In genomic region chr2:166180951-166181812, GRCh38 we compare ENCODE assay signal across 8 cellular contexts. TPM values are rescaled to one million over a fixed set of nuclear protein-coding genes. Genes with fewer than 3 reads are reported as not detected.
A peak's percentile ranks its signal among the peaks of the same experiment; 100 is the strongest.
DNase-seq lines count a peak whose midpoint lies in the region; ATAC-seq and TF ChIP-seq lines count a peak whose summit lies in the region.

No MANE protein-coding gene starts in this region.

- TF ChIP-seq CTCF in heart left ventricle (IDR thresholded peaks at IDR 0.05) = peak; percentile 20 to 57 (median 40)

- no peaks in the 10 kb centered on the region for H3K4me1 ChIP-seq in heart left ventricle

- H3K4me1 Mint-ChIP-seq in activated CD8-positive, alpha-beta T cell treated with anti-CD3 and anti-CD28 coated beads, Interleukin-2, amount 10 ng/mL, durations not matched to agents 7 days and 5 days (ENCODE audit: low read depth) = no peaks in the 10 kb centered on the region

- CTCF ChIA-PET in activated CD8-positive, alpha-beta T cell treated with anti-CD3 and anti-CD28 coated beads, Interleukin-2, amount 10 ng/mL, durations not matched to agents 7 days and 5 days (lab: Charles Lee) = interaction anchor here (1.0 to 3.3 kb wide), 3 partner anchors 11 to 226 kb away, joined by 3 to 12 read pairs (median 3); no protein-coding TSS in a partner anchor

- H3K27me3 ChIP-seq in heart left ventricle = peaks cover 0 to 13% (median 0%) of the 10 kb centered on the region in 9 donors

- ATAC-seq in GM19372 (IDR thresholded peaks at IDR 0.05; ENCODE audit: low read depth, unreplicated experiment) (peak; percentile 96), HG03139 (IDR thresholded peaks at IDR 0.05; ENCODE audit: unreplicated experiment) (peak; percentile 91), heart left ventricle (peak in 3 of 4 donors; percentile 54 to 68 (median 66))
- peak; percentile 60 for ATAC-seq in activated CD8-positive, alpha-beta T cell treated with anti-CD3 and anti-CD28 coated beads, Interleukin-2, amount 10 ng/mL, durations not matched to agents 7 days and 5 days

- intact Hi-C loops in heart left ventricle (cut with DNase I) = loop anchor here in 6 of 10 donors (2.0 to 10.0 kb wide), 5 partner anchors 124 to 226 kb away; partner anchors contain the start of gene TTC21B (in 1 of the 6)

- no peak overlapping the region for H3K4me3 ChIP-seq in heart left ventricle

- H3K27ac ChIP-seq in heart left ventricle = no peak overlapping the region

- no peaks in the 10 kb centered on the region for H3K36me3 ChIP-seq in heart left ventricle

- DNase-seq in DMS53 treated with DMSO at 0.1 percent for 48 hours (lab: John Stamatoyannopoulos, UW; ENCODE audit: unreplicated experiment) (peak; percentile 74), NCI-H2171 treated with DMSO at 0.1 percent for 48 hours (lab: John Stamatoyannopoulos, UW) (peak; percentile 76), heart left ventricle (peak in 1 of 5 donors; percentile 43), renal cortical epithelial cell (ENCODE audit: low read depth) (peak; percentile 42)
- DNase-seq in activated CD8-positive, alpha-beta T cell treated with anti-CD3 and anti-CD28 coated beads, Interleukin-2, amount 10 ng/mL, durations not matched to agents 7 days and 5 days = peak; percentile 51
- DNase-seq in activated effector memory CD4-positive, alpha-beta T cell treated with Interleukin-2 at 50 U/mL for 16 hours = no peak

- POLR2A ChIA-PET in activated CD8-positive, alpha-beta T cell treated with anti-CD3 and anti-CD28 coated beads, Interleukin-2, amount 10 ng/mL, durations not matched to agents 7 days and 5 days (lab: Charles Lee) = no interaction called here

- H3K27me3 Mint-ChIP-seq in activated CD8-positive, alpha-beta T cell treated with anti-CD3 and anti-CD28 coated beads, Interleukin-2, amount 10 ng/mL, durations not matched to agents 7 days and 5 days (ENCODE audit: low read depth) = no peaks in the 10 kb centered on the region

- no peak overlapping the region for H3K4me3 Mint-ChIP-seq in activated CD8-positive, alpha-beta T cell treated with anti-CD3 and anti-CD28 coated beads, Interleukin-2, amount 10 ng/mL, durations not matched to agents 7 days and 5 days

- H3K9me3 Mint-ChIP-seq in activated CD8-positive, alpha-beta T cell treated with anti-CD3 and anti-CD28 coated beads, Interleukin-2, amount 10 ng/mL, durations not matched to agents 7 days and 5 days (ENCODE audit: insufficient read depth) = no peaks in the 10 kb centered on the region

- H3K9me3 ChIP-seq in heart left ventricle = no peaks in the 10 kb centered on the region

- 51 to 63% (median 54%) methylated on average over 16 to 24 of the region's 24 CpGs for WGBS in heart left ventricle, 4 donors

- H3K27ac Mint-ChIP-seq in activated CD8-positive, alpha-beta T cell treated with anti-CD3 and anti-CD28 coated beads, Interleukin-2, amount 10 ng/mL, durations not matched to agents 7 days and 5 days = no peak overlapping the region

- no peak for TF ChIP-seq POLR2A in heart left ventricle (IDR thresholded peaks at IDR 0.05)

- no peaks in the 10 kb centered on the region for H3K36me3 Mint-ChIP-seq in activated CD8-positive, alpha-beta T cell treated with anti-CD3 and anti-CD28 coated beads, Interleukin-2, amount 10 ng/mL, durations not matched to agents 7 days and 5 days (ENCODE audit: low read depth)

RNA-seq across cellular contexts. Expression of gene SCN1A, which starts 53.4 kb away (rescaled TPM):
- not detected for total RNA-seq in activated CD8-positive, alpha-beta T cell treated with anti-CD3 and anti-CD28 coated beads, Interleukin-2, amount 10 ng/mL, durations not matched to agents 7 days and 5 days
- 1 to 10 TPM in 1 of 9 donors, under 1 TPM in 6, not detected in 2; 0.05 to 1.3 (median 0.35) TPM for total RNA-seq in heart left ventricle
- polyA plus RNA-seq in heart left ventricle = under 1 TPM in 1 of 2 donors, not detected in 1; 0.27 TPM
- not detected in 2 replicates for total RNA-seq in renal cortical epithelial cell
